Comparison of ENCODE assay signal across 8 cellular contexts in genomic region chr3:16512435-16513140, GRCh38. TPM values are rescaled to one million over a fixed set of nuclear protein-coding genes. Genes with fewer than 3 reads are reported as not detected.
DNase-seq lines count a peak whose midpoint lies in the region; ATAC-seq and TF ChIP-seq lines count a peak whose summit lies in the region.

No MANE protein-coding gene starts in this region.

- peaks cover 77% of the 10 kb centered on the region for H3K4me1 Mint-ChIP-seq in activated naive CD4-positive, alpha-beta T cell treated with anti-CD3 and anti-CD28 coated beads, Interleukin-2, amount 10 ng/mL, durations not matched to agents 7 days and 5 days

- H3K4me3 Mint-ChIP-seq in activated naive CD4-positive, alpha-beta T cell treated with anti-CD3 and anti-CD28 coated beads, Interleukin-2, amount 10 ng/mL, durations not matched to agents 7 days and 5 days, result peak overlapping the region; percentile 89

- DNase-seq in GM13976 (ENCODE audit: low spot score), result peak; percentile 52
- DNase-seq in RPMI8226, result peak; percentile 78
- DNase-seq in activated naive CD4-positive, alpha-beta T cell treated with anti-CD3 and anti-CD28 coated beads, Interleukin-2, amount 10 ng/mL, durations not matched to agents 7 days and 5 days, result peak; percentile 63
- DNase-seq in left ventricle myocardium superior, result peak; percentile 74
- DNase-seq in sciatic nerve (ENCODE audit: low spot score), result peak; percentile 73
- DNase-seq in putamen (ENCODE audit: low spot score), result no peak
- DNase-seq in RKO (ENCODE audit: low spot score), result no peak

- in situ Hi-C loops in GM13976 (cut with MboI; ENCODE audit: low sequenced_read_pairs, unreplicated experiment), result loop anchor here (10.0 kb wide), 1 partner anchor 138 kb away; no protein-coding TSS in a partner anchor

- TF ChIP-seq CTCF in GM13976 (IDR thresholded peaks at IDR 0.05; ENCODE audit: borderline replicate concordance, control extremely low read depth, extremely low read depth, insufficient read depth, missing control alignments), result no peak

- H3K27me3 Mint-ChIP-seq in activated naive CD4-positive, alpha-beta T cell treated with anti-CD3 and anti-CD28 coated beads, Interleukin-2, amount 10 ng/mL, durations not matched to agents 7 days and 5 days, result no peaks in the 10 kb centered on the region

- peak; percentile 17 for ATAC-seq in HG02642 (IDR thresholded peaks at IDR 0.05; ENCODE audit: poor library complexity, unreplicated experiment)
- peak; percentile 83 for ATAC-seq in left ventricle myocardium superior
- ATAC-seq in sciatic nerve, result peak; percentile 76

- CTCF ChIA-PET in activated naive CD4-positive, alpha-beta T cell treated with anti-CD3 and anti-CD28 coated beads, Interleukin-2, amount 10 ng/mL, durations not matched to agents 7 days and 5 days (lab: Charles Lee), result interaction anchor here (0.9 to 2.2 kb wide), 11 partner anchors 17 to 224 kb away, joined by 3 to 16 read pairs (median 5); no protein-coding TSS in a partner anchor

- H3K9me3 Mint-ChIP-seq in activated naive CD4-positive, alpha-beta T cell treated with anti-CD3 and anti-CD28 coated beads, Interleukin-2, amount 10 ng/mL, durations not matched to agents 7 days and 5 days, result no peaks in the 10 kb centered on the region

- intact Hi-C loops in left ventricle myocardium superior (cut with micrococcal nuclease), result no loop called here
- intact Hi-C loops in sciatic nerve (cut with DNase I), result loop anchor here (10.0 kb wide), 2 partner anchors 128 to 198 kb away; no protein-coding TSS in a partner anchor

- peaks cover 27% of the 10 kb centered on the region for H3K36me3 Mint-ChIP-seq in activated naive CD4-positive, alpha-beta T cell treated with anti-CD3 and anti-CD28 coated beads, Interleukin-2, amount 10 ng/mL, durations not matched to agents 7 days and 5 days

- H3K27ac Mint-ChIP-seq in activated naive CD4-positive, alpha-beta T cell treated with anti-CD3 and anti-CD28 coated beads, Interleukin-2, amount 10 ng/mL, durations not matched to agents 7 days and 5 days, result peak overlapping the region; percentile 97

RNA-seq across cellular contexts. Expression of gene RFTN1, which starts 0.9 kb away (rescaled TPM):
- 25.0 TPM for total RNA-seq in left ventricle myocardium superior
- 119 TPM for total RNA-seq in sciatic nerve

Comparison
In these comparisons a context has a peak if more than half of its experiments do, and no peak if none do; other contexts are left out.
1. DNase-seq: peak in GM13976 (single experiment), RPMI8226 (single experiment), activated naive CD4-positive, alpha-beta T cell treated with anti-CD3 and anti-CD28 coated beads, Interleukin-2, amount 10 ng/mL, durations not matched to agents 7 days and 5 days (single experiment), left ventricle myocardium superior (single experiment) and sciatic nerve (single experiment); none in putamen (single experiment) and RKO (single experiment).
2. ATAC-seq: peak in every context shown above with its lines; median percentile 83 in left ventricle myocardium superior; 76 in sciatic nerve; 17 in HG02642.